In genomic region chr5:14035859-14036440, GRCh38 we compare ENCODE assay signal across 8 cellular contexts.
DNase-seq lines count a peak whose midpoint lies in the region; ATAC-seq and TF ChIP-seq lines count a peak whose summit lies in the region.

No MANE protein-coding gene starts in this region.

- H3K4me1 Mint-ChIP-seq in natural killer cell = peaks cover 7 to 9% of the 10 kb centered on the region in 2 donors

- DNase-seq in ELR (ENCODE audit: low read depth) (peak; percentile 100), KG1 (lab: John Stamatoyannopoulos, UW) (peak; percentile 7), amniotic epithelial cell (ENCODE audit: low read depth) (peak; percentile 87), iPS DF 4.7 (ENCODE audit: extremely low read depth, low spot score) (peak; percentile 51), natural killer cell (no peak), GM19238 (ENCODE audit: insufficient read length, low spot score) (no peak)

- H3K27me3 Mint-ChIP-seq in natural killer cell (ENCODE audit: low read depth in 2 of 2) = peaks cover 10 to 11% of the 10 kb centered on the region in 2 donors

- intact Hi-C loops in natural killer cell (cut with micrococcal nuclease) = no loop called here

- H3K27ac Mint-ChIP-seq in natural killer cell = no peak overlapping the region

- H3K4me3 ChIP-seq in skin epidermis = peak overlapping the region in 1 of 7 experiments; percentile 8

- H3K9me3 Mint-ChIP-seq in natural killer cell = peaks cover 0 to 2% of the 10 kb centered on the region in 2 donors

- ATAC-seq in GM21529 (IDR thresholded peaks at IDR 0.05; ENCODE audit: unreplicated experiment) = no peak
- ATAC-seq in natural killer cell = no peak

- H3K27ac ChIP-seq in skin epidermis = peak overlapping the region in 14 of 21 experiments; percentile 3 to 74 (median 36)

- H3K36me3 Mint-ChIP-seq in natural killer cell = no peaks in the 10 kb centered on the region

- no peak for TF ChIP-seq CTCF in natural killer cell (IDR thresholded peaks at IDR 0.05)

- H3K4me3 Mint-ChIP-seq in natural killer cell = no peak overlapping the region

Comparison
In these comparisons a context has a peak if more than half of its experiments do, and no peak if none do; other contexts are left out.
1. DNase-seq: peak in ELR (single experiment), KG1 (single experiment), amniotic epithelial cell (single experiment) and iPS DF 4.7 (single experiment); none in natural killer cell (single experiment) and GM19238 (single experiment).